11 cellular contexts compared by ENCODE assay signal in genomic region chr10:95837368-95837776, GRCh38.
A peak's percentile ranks its signal among the peaks of the same experiment; 100 is the strongest.
DNase-seq lines count a peak whose midpoint lies in the region; ATAC-seq and TF ChIP-seq lines count a peak whose summit lies in the region.
"Had no signal": no experiment of that assay in that cellular context is flagged by ENCODE, and none has a peak within 500 bp of the region (broad histone marks: within the 10 kb centered on the region; RNA-seq: fewer than 3 reads in every experiment).

No MANE protein-coding gene starts in this region.

- WGBS in body of pancreas, 2 donors = 58 to 59% methylated on average over 1 of the region's 1 CpG

- H3K4me3 ChIP-seq in lower lobe of right lung (no peak overlapping the region), body of pancreas (no peak overlapping the region)
- H3K4me3 ChIP-seq: heart left ventricle had no signal

- peaks cover 55% of the 10 kb centered on the region for H3K4me1 Mint-ChIP-seq in CD14-positive monocyte

- intact Hi-C loops in CD14-positive monocyte (cut with micrococcal nuclease) = loop anchor here in 1 of 2 donors (10.0 kb wide), 1 partner anchor 83 kb away; the partner anchor contains the start of gene ENTPD1
- intact Hi-C loops in lower lobe of right lung (cut with DNase I) = no loop called here
- intact Hi-C loops in body of pancreas (cut with DNase I) = no loop called here

- peaks cover 0 to 2% (median 0%) of the 10 kb centered on the region in 7 donors for H3K9me3 Mint-ChIP-seq in CD14-positive monocyte

- peak overlapping the region in 1 of 2 donors; percentile 44 for H3K4me3 Mint-ChIP-seq in CD14-positive monocyte

- no peaks in the 10 kb centered on the region for H3K27me3 Mint-ChIP-seq in CD14-positive monocyte (ENCODE audit: low read depth in 3 of 3)

- H3K36me3 ChIP-seq in lower lobe of right lung = no peaks in the 10 kb centered on the region
- H3K36me3 ChIP-seq in body of pancreas (replicated peaks in 1 of 2; ENCODE audit: insufficient read depth in 1 of 2, low read depth in 2 of 2) = no peaks in the 10 kb centered on the region
- H3K36me3 ChIP-seq: heart left ventricle had no signal

- no peaks in the 10 kb centered on the region for H3K9me3 ChIP-seq in lower lobe of right lung
- no peaks in the 10 kb centered on the region for H3K9me3 ChIP-seq in body of pancreas
- H3K9me3 ChIP-seq: heart left ventricle had no signal

- TF ChIP-seq POLR2A in body of pancreas (IDR thresholded peaks at IDR 0.05) = no peak

- peak; percentile 19 for ATAC-seq in GM21381 (IDR thresholded peaks at IDR 0.05; ENCODE audit: unreplicated experiment)
- ATAC-seq in HG03520 (IDR thresholded peaks at IDR 0.05; ENCODE audit: unreplicated experiment) = peak; percentile 26
- ATAC-seq in lower lobe of right lung = peak in 1 of 2 donors; percentile 39
- no peak for ATAC-seq in body of pancreas
- ATAC-seq: Panc1 had no signal

- peak overlapping the region; percentile 80 to 95 (median 87) for H3K27ac Mint-ChIP-seq in CD14-positive monocyte

- peaks cover 26 to 43% of the 10 kb centered on the region in 2 donors for H3K36me3 Mint-ChIP-seq in CD14-positive monocyte

- no peaks in the 10 kb centered on the region for H3K27me3 ChIP-seq in lower lobe of right lung (ENCODE audit: low read depth)
- no peaks in the 10 kb centered on the region for H3K27me3 ChIP-seq in body of pancreas
- H3K27me3 ChIP-seq: heart left ventricle had no signal

- TF ChIP-seq CTCF in CD14-positive monocyte (IDR thresholded peaks at IDR 0.05) (no peak), lower lobe of right lung (IDR thresholded peaks at IDR 0.05) (no peak), body of pancreas (IDR thresholded peaks at IDR 0.05) (no peak)

- H3K4me1 ChIP-seq in lower lobe of right lung = peaks cover 41% of the 10 kb centered on the region
- no peaks in the 10 kb centered on the region for H3K4me1 ChIP-seq in body of pancreas

- H3K27ac ChIP-seq in lower lobe of right lung = peak overlapping the region; percentile 61
- H3K27ac ChIP-seq in body of pancreas = no peak overlapping the region

- DNase-seq in CD14-positive monocyte (ENCODE audit: low spot score) (no peak), lower lobe of right lung (no peak), COR-L47 (lab: John Stamatoyannopoulos, UW) (no peak), body of pancreas (no peak), middle frontal gyrus (ENCODE audit: extremely low spot score, low spot score) (no peak)
- DNase-seq in activated T-cell treated with anti-CD3 and anti-CD28 coated beads, Interleukin-2, amount 50 U/mL, for 48 hours = no peak
- DNase-seq: NCI-H1436 treated with DMSO at 0.1 percent for 48 hours had no signal
